In the genomic region with DNA sequence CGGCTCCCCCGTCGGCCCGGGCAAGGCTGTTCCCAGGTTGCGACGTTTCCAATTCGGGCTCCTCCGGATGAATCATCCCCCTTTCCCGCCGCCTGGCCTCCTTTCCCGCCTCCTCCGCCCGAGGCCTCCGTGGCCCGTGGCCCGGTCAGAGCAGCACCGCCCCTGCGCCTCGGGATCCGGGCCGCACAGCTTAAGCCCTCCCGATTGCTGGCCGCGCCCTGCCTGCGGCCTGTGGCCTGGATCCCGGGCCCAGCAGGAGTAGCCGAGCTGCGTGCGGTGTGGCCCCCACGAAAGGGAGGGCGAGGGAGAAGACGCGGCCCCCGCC, we compare ENCODE assay signal across 8 cellular contexts. TPM values are rescaled to one million over a fixed set of nuclear protein-coding genes. Genes with fewer than 3 reads are reported as not detected.
A peak's percentile ranks its signal among the peaks of the same experiment; 100 is the strongest.
DNase-seq lines count a peak whose midpoint lies in the region; ATAC-seq and TF ChIP-seq lines count a peak whose summit lies in the region.
"Had no signal": no experiment of that assay in that cellular context is flagged by ENCODE, and none has a peak within 500 bp of the region (broad histone marks: within the 10 kb centered on the region; RNA-seq: fewer than 3 reads in every experiment).

No MANE protein-coding gene starts in this region.

- 0% methylated on average over 7 of the region's 34 CpGs for WGBS in suprapubic skin

- DNase-seq in HuH-7.5 (ENCODE audit: low spot score) = peak; percentile 71
- DNase-seq in breast epithelium (ENCODE audit: low spot score in 2 of 2) = peak in 1 of 2 donors; percentile 61
- no peak for DNase-seq in kidney epithelial cell (ENCODE audit: low read depth)
- peak; percentile 88 to 90 for DNase-seq in suprapubic skin (ENCODE audit: low spot score in 2 of 2)
- no peak for DNase-seq in NCI-H128 (lab: John Stamatoyannopoulos, UW; ENCODE audit: unreplicated experiment)
- no peak for DNase-seq in DMS79 (lab: John Stamatoyannopoulos, UW)

- H3K4me3 ChIP-seq in breast epithelium (peak overlapping the region; percentile 61 to 79 (median 68)), kidney epithelial cell (ENCODE audit: low read depth, low read length) (peak overlapping the region; percentile 64), suprapubic skin (peak overlapping the region; percentile 72)
- H3K4me3 ChIP-seq: SJSA1 had no signal

- H3K9me3 ChIP-seq in breast epithelium (no peaks in the 10 kb centered on the region), suprapubic skin (no peaks in the 10 kb centered on the region)
- H3K9me3 ChIP-seq: SJSA1 had no signal

- TF ChIP-seq POLR2A in breast epithelium (IDR thresholded peaks at IDR 0.05) (no peak), suprapubic skin (IDR thresholded peaks at IDR 0.05) (peak in 1 of 2 donors; percentile 24)

- H3K4me1 ChIP-seq in breast epithelium (peaks cover 0 to 6% of the 10 kb centered on the region in 2 donors), suprapubic skin (peaks cover 43% of the 10 kb centered on the region)

- H3K27me3 ChIP-seq in breast epithelium (peaks cover 0 to 13% of the 10 kb centered on the region in 2 donors), kidney epithelial cell (ENCODE audit: control insufficient read depth, insufficient read depth, low read length) (peaks cover 8% of the 10 kb centered on the region), suprapubic skin (peaks cover 19% of the 10 kb centered on the region)
- H3K27me3 ChIP-seq: SJSA1 had no signal

- TF ChIP-seq EP300 in suprapubic skin (IDR thresholded peaks at IDR 0.05) = no peak

- no peak for TF ChIP-seq CTCF in breast epithelium (IDR thresholded peaks at IDR 0.05)
- TF ChIP-seq CTCF in kidney epithelial cell (IDR thresholded peaks at IDR 0.05; ENCODE audit: insufficient read depth, low read length, poor library complexity, severe bottlenecking) = no peak
- no peak for TF ChIP-seq CTCF in suprapubic skin (IDR thresholded peaks at IDR 0.05)

- H3K36me3 ChIP-seq in breast epithelium = no peaks in the 10 kb centered on the region
- H3K36me3 ChIP-seq in kidney epithelial cell (ENCODE audit: control insufficient read depth, insufficient read depth, low read length) = no peaks in the 10 kb centered on the region
- no peaks in the 10 kb centered on the region for H3K36me3 ChIP-seq in suprapubic skin

- intact Hi-C loops in breast epithelium (cut with DNase I; ENCODE audit: low total_unique reads) = no loop called here

- no peak for ATAC-seq in GM19467 (IDR thresholded peaks at IDR 0.05; ENCODE audit: unreplicated experiment)

- peak overlapping the region; percentile 93 to 94 for H3K27ac ChIP-seq in breast epithelium
- peak overlapping the region; percentile 92 for H3K27ac ChIP-seq in suprapubic skin
- H3K27ac ChIP-seq: SJSA1 had no signal

RNA-seq across cellular contexts. Expression of gene TMEM200B, which starts 1.1 kb away (rescaled TPM):
- 10 to 100 TPM in 2 of 3 donors, 1 to 10 TPM in 1; 4.5 to 21.0 (median 12.1) TPM for total RNA-seq in breast epithelium
- 2.1 and 2.9 TPM in 2 replicates for total RNA-seq in kidney epithelial cell
- 1 to 10 TPM; 2.5 to 5.7 (median 3.8) TPM for total RNA-seq in suprapubic skin

RNA-seq across cellular contexts. Expression of gene SRSF4, which starts 59.1 kb away (rescaled TPM):
- total RNA-seq in breast epithelium (10 to 100 TPM; 79.7 to 86.2 (median 85.2) TPM), kidney epithelial cell (30.0 and 40.2 TPM in 2 replicates), suprapubic skin (10 to 100 TPM; 45.7 to 86.1 (median 60.5) TPM)

Comparison
In these comparisons a context has a peak if more than half of its experiments do, and no peak if none do; other contexts are left out.
1. DNase-seq: peak in HuH-7.5 (single experiment) and suprapubic skin (2 of 2); none in kidney epithelial cell (single experiment), NCI-H128 (single experiment) and DMS79 (single experiment).
2. Peak in every context shown above with its lines, with median percentiles within 50 percentile points of each other: H3K4me3 ChIP-seq.